ENCODE assay signal across 8 cellular contexts in the genomic region with DNA sequence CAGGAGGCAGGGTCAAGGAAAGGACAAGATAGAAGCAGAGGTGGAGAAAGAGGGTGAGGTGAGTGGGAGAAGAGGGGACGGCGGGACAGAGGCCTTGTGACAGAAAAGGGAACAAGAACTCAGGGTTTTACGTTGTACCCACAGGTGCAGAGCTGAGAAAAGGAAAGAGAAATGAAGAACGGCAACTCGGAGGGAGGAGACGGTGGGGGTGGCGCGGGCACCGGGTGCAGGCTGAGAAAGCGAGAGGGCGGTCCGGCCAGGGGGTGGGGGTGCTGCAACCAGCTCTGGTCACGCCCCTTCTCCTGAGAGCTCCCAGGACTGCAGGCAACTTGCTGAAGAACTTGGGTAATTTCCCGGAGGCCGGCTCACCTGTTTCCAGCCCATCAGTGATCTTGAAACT.
DNase-seq lines count a peak whose midpoint lies in the region; ATAC-seq, FAIRE-seq and TF ChIP-seq lines count a peak whose summit lies in the region.

No MANE protein-coding gene starts in this region.

- H3K4me3 ChIP-seq in body of pancreas (no peak overlapping the region), pancreas (peak overlapping the region in 1 of 4 donors; percentile 34)

- H3K27me3 Mint-ChIP-seq in T-helper 17 cell: no peaks in the 10 kb centered on the region
- peaks cover 10% of the 10 kb centered on the region for H3K27me3 Mint-ChIP-seq in endothelial cell (ENCODE audit: unreplicated experiment)

- peak overlapping the region; percentile 86 for H3K4me3 Mint-ChIP-seq in T-helper 17 cell
- no peak overlapping the region for H3K4me3 Mint-ChIP-seq in endothelial cell (ENCODE audit: unreplicated experiment)

- H3K27ac ChIP-seq in body of pancreas (no peak overlapping the region), pancreas (no peak overlapping the region)

- H3K36me3 ChIP-seq in body of pancreas (replicated peaks in 1 of 2; ENCODE audit: insufficient read depth in 1 of 2, low read depth in 2 of 2): no peaks in the 10 kb centered on the region
- no peaks in the 10 kb centered on the region for H3K36me3 ChIP-seq in pancreas

- no peak for TF ChIP-seq POLR2A in body of pancreas (IDR thresholded peaks at IDR 0.05)

- intact Hi-C loops in body of pancreas (cut with DNase I) (no loop called here), pancreas (cut with DNase I) (no loop called here)

- H3K36me3 Mint-ChIP-seq in T-helper 17 cell (ENCODE audit: low read depth): no peaks in the 10 kb centered on the region
- no peaks in the 10 kb centered on the region for H3K36me3 Mint-ChIP-seq in endothelial cell (ENCODE audit: low read depth, unreplicated experiment)

- H3K4me1 Mint-ChIP-seq in T-helper 17 cell: peaks cover 47% of the 10 kb centered on the region
- H3K4me1 Mint-ChIP-seq in endothelial cell (ENCODE audit: unreplicated experiment): no peaks in the 10 kb centered on the region

- FAIRE-seq in pancreas (lab: Jason Lieb, UNC): no peak

- peaks cover 11% of the 10 kb centered on the region for H3K4me1 ChIP-seq in body of pancreas
- peaks cover 0 to 7% (median 0%) of the 10 kb centered on the region in 3 donors for H3K4me1 ChIP-seq in pancreas

- H3K27me3 ChIP-seq in body of pancreas (no peaks in the 10 kb centered on the region), pancreas (no peaks in the 10 kb centered on the region)

- WGBS in body of pancreas, 2 donors: 9 to 12% methylated on average over 13 to 15 of the region's 15 CpGs
- WGBS in pancreas, 2 donors: 13 to 23% methylated on average over 10 to 15 of the region's 15 CpGs

- peak; percentile 26 to 46 (median 38) for DNase-seq in T-helper 17 cell
- peak; percentile 43 to 73 (median 62) for DNase-seq in body of pancreas
- DNase-seq in pancreas: peak in 5 of 6 donors; percentile 45 to 81 (median 62)
- DNase-seq in midbrain (lab: John Stamatoyannopoulos, UW): no peak
- no peak for DNase-seq in GOT3 (lab: John Stamatoyannopoulos, UW)
- no peak for DNase-seq in endothelial cell (ENCODE audit: low spot score)

- TF ChIP-seq CTCF in body of pancreas (IDR thresholded peaks at IDR 0.05): no peak
- TF ChIP-seq CTCF in pancreas (IDR thresholded peaks at IDR 0.05): no peak
- TF ChIP-seq CTCF in endothelial cell (IDR thresholded peaks at IDR 0.05; ENCODE audit: unreplicated experiment): no peak

- H3K27ac Mint-ChIP-seq in T-helper 17 cell (peak overlapping the region; percentile 94), endothelial cell (ENCODE audit: unreplicated experiment) (no peak overlapping the region)

- H3K9me3 ChIP-seq in T-helper 17 cell (ENCODE audit: control insufficient read depth, low read length, poor library complexity, severe bottlenecking): no peaks in the 10 kb centered on the region
- no peaks in the 10 kb centered on the region for H3K9me3 ChIP-seq in body of pancreas
- no peaks in the 10 kb centered on the region for H3K9me3 ChIP-seq in pancreas

- ATAC-seq in GM18511 (IDR thresholded peaks at IDR 0.05; ENCODE audit: unreplicated experiment) (peak; percentile 89), HG02884 (IDR thresholded peaks at IDR 0.05; ENCODE audit: unreplicated experiment) (peak; percentile 84), T-helper 17 cell (peak; percentile 81), body of pancreas (peak; percentile 55), pancreas (peak; percentile 76 to 94 (median 88))

- H3K9me3 Mint-ChIP-seq in endothelial cell (ENCODE audit: unreplicated experiment): no peaks in the 10 kb centered on the region

Comparison
In these comparisons a context has a peak if more than half of its experiments do, and no peak if none do; other contexts are left out.
1. DNase-seq: peak in T-helper 17 cell (3 of 3), body of pancreas (4 of 4) and pancreas (5 of 6); none in midbrain (single experiment), GOT3 (single experiment) and endothelial cell (single experiment).
2. Peak in every context shown above with its lines, with median percentiles within 50 percentile points of each other: ATAC-seq.